Comparison of ENCODE assay signal across 32 cellular contexts in genomic region chr6:44243345-44243744, GRCh38. TPM values are rescaled to one million over a fixed set of nuclear protein-coding genes. Genes with fewer than 3 reads are reported as not detected.
"Had no signal": no experiment of that assay in that cellular context is flagged by ENCODE, and none has a peak within 500 bp of the region (broad histone marks: within the 10 kb centered on the region; RNA-seq: fewer than 3 reads in every experiment).

No MANE protein-coding gene starts in this region.

- H3K9me3 Mint-ChIP-seq: activated CD4-positive, alpha-beta T cell treated with anti-CD3 and anti-CD28 coated beads, Interleukin-2, amount 10 ng/mL, durations not matched to agents 7 days and 5 days; activated naive CD4-positive, alpha-beta T cell treated with anti-CD3 and anti-CD28 coated beads, Interleukin-2, amount 50 U/mL, for 72 hours; activated T-cell treated with anti-CD3 and anti-CD28 coated beads, Interleukin-2, amount 50 U/mL, for 24 hours; activated T-helper 2 cell treated with anti-CD3 and anti-CD28 coated beads, Interferon-gamma antibody, Interleukin-2, Interleukin-4, amounts not matched to agents 10 μg/mL and 5 μg/mL and 100 μg/mL, durations not matched to agents 14 hours and 24 hours and 36 hours had no signal

- H3K9me3 ChIP-seq: adrenal gland, body of pancreas, breast epithelium had no signal

- H3K27me3 ChIP-seq: adrenal gland, body of pancreas, breast epithelium had no signal

- DNase-seq: activated CD4-positive, alpha-beta T cell treated with anti-CD3 and anti-CD28 coated beads for 36 hours; activated CD4-positive, alpha-beta T cell treated with anti-CD3 and anti-CD28 coated beads, Interleukin-2, amount 10 ng/mL, durations not matched to agents 7 days and 5 days; activated CD4-positive, alpha-beta T cell treated with anti-CD3 and anti-CD28 coated beads, Interleukin-2, amount 50 U/mL, for 48 hours; activated CD8-positive, alpha-beta T cell treated with anti-CD3 and anti-CD28 coated beads, Interleukin-2, amount 10 ng/mL, durations not matched to agents 7 days and 5 days; activated gamma-delta T cell; activated naive CD4-positive, alpha-beta T cell treated with Interleukin-2 at 50 U/mL for 16 hours; activated T-cell treated with anti-CD3 and anti-CD28 coated beads, Interleukin-2, amount 50 U/mL, for 24 hours; adrenal gland; body of pancreas; NCI-H1092 treated with DMSO at 0.1 percent for 48 hours; NCI-H1417; NCI-H146; NCI-H187; NCI-H2029 treated with DMSO at 0.1 percent for 48 hours; NCI-H2107; NCI-H2171; NCI-H510A; NCI-H69; NK-92 treated with Interleukin-12 subunit alpha and Interleukin-12 subunit beta, amount 100 ng/mL, for 24 hours; SW 1271; T-helper 1 cell; T-helper 2 cell; T-helper 9 cell had no signal

- H3K27ac ChIP-seq: adrenal gland, body of pancreas, breast epithelium, PC-9, RWPE1 had no signal

- H3K27me3 Mint-ChIP-seq: activated CD4-positive, alpha-beta T cell treated with anti-CD3 and anti-CD28 coated beads for 36 hours; activated CD4-positive, alpha-beta T cell treated with anti-CD3 and anti-CD28 coated beads, Interleukin-2, amount 10 ng/mL, durations not matched to agents 7 days and 5 days; activated T-cell treated with anti-CD3 and anti-CD28 coated beads, Interleukin-2, amount 50 U/mL, for 24 hours had no signal

- H3K4me3 ChIP-seq: adrenal gland, body of pancreas, breast epithelium, PC-9 had no signal

- H3K4me3 Mint-ChIP-seq: activated CD4-positive, alpha-beta T cell treated with anti-CD3 and anti-CD28 coated beads for 36 hours; activated CD4-positive, alpha-beta T cell treated with anti-CD3 and anti-CD28 coated beads, Interleukin-2, amount 10 ng/mL, durations not matched to agents 7 days and 5 days; activated CD8-positive, alpha-beta T cell treated with anti-CD3 and anti-CD28 coated beads, Interleukin-2, amount 10 ng/mL, durations not matched to agents 7 days and 5 days; activated T-cell treated with anti-CD3 and anti-CD28 coated beads, Interleukin-2, amount 50 U/mL, for 24 hours had no signal

- H3K27ac Mint-ChIP-seq: activated CD4-positive, alpha-beta T cell treated with anti-CD3 and anti-CD28 coated beads for 36 hours; activated CD4-positive, alpha-beta T cell treated with anti-CD3 and anti-CD28 coated beads, Interleukin-2, amount 10 ng/mL, durations not matched to agents 7 days and 5 days; activated CD8-positive, alpha-beta T cell treated with anti-CD3 and anti-CD28 coated beads, Interleukin-2, amount 10 ng/mL, durations not matched to agents 7 days and 5 days; activated T-cell treated with anti-CD3 and anti-CD28 coated beads, Interleukin-2, amount 50 U/mL, for 24 hours; activated T-helper 2 cell treated with anti-CD3 and anti-CD28 coated beads, Interferon-gamma antibody, Interleukin-2, Interleukin-4, amounts not matched to agents 10 μg/mL and 5 μg/mL and 100 μg/mL, durations not matched to agents 14 hours and 24 hours and 36 hours had no signal

- H3K36me3 ChIP-seq: breast epithelium had no signal

RNA-seq across cellular contexts. Expression of gene MYMX, which starts 26.6 kb away (rescaled TPM):
- total RNA-seq: activated CD4-positive, alpha-beta T cell treated with anti-CD3 and anti-CD28 coated beads for 36 hours; activated CD4-positive, alpha-beta T cell treated with anti-CD3 and anti-CD28 coated beads, Interleukin-2, amount 10 ng/mL, durations not matched to agents 7 days and 5 days; activated CD8-positive, alpha-beta T cell treated with anti-CD3 and anti-CD28 coated beads, Interleukin-2, amount 10 ng/mL, durations not matched to agents 7 days and 5 days; activated naive CD4-positive, alpha-beta T cell treated with anti-CD3 and anti-CD28 coated beads, Interleukin-2, amount 50 U/mL, for 72 hours; activated T-helper 2 cell treated with anti-CD3 and anti-CD28 coated beads, Interferon-gamma antibody, Interleukin-2, Interleukin-4, amounts not matched to agents 10 μg/mL and 5 μg/mL and 100 μg/mL, durations not matched to agents 14 hours and 24 hours and 36 hours; astrocyte; M059J; OCI-LY7; PC-9; Right ventricle myocardium inferior had no signal
